ENCODE assay signal across 1 cellular context in the genomic region with DNA sequence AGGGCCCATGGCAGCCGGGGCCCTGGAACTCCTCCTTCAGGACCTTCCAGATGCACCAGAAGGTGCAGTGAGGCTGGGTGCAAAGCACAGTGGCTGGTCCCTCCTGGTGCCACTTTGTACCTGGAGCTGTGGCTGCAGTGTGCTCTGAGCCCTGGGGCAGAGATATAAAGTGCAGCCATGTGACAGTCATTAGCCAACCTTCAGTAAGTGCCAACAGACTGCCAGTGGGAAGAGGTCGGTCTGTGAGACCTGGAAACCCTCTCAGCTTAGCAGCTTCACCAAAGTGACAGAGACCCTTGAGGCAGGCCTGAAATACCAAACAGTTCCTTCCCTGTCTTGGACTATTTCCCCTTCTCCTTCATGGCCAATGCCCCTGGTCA.
TF ChIP-seq lines count a peak whose summit lies in the region.

No MANE protein-coding gene starts in this region.

TF ChIP-seq in H1, 55 proteins besides CTCF, POLR2A, EP300 and RAD21:
- TF ChIP-seq NANOG (IDR thresholded peaks at IDR 0.05; ENCODE audit: insufficient read depth, low read depth, low read length, poor library complexity, severe bottlenecking) (no peak), ASH2L (IDR thresholded peaks at IDR 0.05; ENCODE audit: low read length) (no peak), CBX5 (IDR thresholded peaks at IDR 0.05; ENCODE audit: low read depth, low read length) (no peak), BACH1 (IDR thresholded peaks at IDR 0.05; ENCODE audit: low read length) (no peak), GTF2F1 (IDR thresholded peaks at IDR 0.05; ENCODE audit: borderline replicate concordance, low read depth, low read length) (no peak)
- TF ChIP-seq, protein P1, sequence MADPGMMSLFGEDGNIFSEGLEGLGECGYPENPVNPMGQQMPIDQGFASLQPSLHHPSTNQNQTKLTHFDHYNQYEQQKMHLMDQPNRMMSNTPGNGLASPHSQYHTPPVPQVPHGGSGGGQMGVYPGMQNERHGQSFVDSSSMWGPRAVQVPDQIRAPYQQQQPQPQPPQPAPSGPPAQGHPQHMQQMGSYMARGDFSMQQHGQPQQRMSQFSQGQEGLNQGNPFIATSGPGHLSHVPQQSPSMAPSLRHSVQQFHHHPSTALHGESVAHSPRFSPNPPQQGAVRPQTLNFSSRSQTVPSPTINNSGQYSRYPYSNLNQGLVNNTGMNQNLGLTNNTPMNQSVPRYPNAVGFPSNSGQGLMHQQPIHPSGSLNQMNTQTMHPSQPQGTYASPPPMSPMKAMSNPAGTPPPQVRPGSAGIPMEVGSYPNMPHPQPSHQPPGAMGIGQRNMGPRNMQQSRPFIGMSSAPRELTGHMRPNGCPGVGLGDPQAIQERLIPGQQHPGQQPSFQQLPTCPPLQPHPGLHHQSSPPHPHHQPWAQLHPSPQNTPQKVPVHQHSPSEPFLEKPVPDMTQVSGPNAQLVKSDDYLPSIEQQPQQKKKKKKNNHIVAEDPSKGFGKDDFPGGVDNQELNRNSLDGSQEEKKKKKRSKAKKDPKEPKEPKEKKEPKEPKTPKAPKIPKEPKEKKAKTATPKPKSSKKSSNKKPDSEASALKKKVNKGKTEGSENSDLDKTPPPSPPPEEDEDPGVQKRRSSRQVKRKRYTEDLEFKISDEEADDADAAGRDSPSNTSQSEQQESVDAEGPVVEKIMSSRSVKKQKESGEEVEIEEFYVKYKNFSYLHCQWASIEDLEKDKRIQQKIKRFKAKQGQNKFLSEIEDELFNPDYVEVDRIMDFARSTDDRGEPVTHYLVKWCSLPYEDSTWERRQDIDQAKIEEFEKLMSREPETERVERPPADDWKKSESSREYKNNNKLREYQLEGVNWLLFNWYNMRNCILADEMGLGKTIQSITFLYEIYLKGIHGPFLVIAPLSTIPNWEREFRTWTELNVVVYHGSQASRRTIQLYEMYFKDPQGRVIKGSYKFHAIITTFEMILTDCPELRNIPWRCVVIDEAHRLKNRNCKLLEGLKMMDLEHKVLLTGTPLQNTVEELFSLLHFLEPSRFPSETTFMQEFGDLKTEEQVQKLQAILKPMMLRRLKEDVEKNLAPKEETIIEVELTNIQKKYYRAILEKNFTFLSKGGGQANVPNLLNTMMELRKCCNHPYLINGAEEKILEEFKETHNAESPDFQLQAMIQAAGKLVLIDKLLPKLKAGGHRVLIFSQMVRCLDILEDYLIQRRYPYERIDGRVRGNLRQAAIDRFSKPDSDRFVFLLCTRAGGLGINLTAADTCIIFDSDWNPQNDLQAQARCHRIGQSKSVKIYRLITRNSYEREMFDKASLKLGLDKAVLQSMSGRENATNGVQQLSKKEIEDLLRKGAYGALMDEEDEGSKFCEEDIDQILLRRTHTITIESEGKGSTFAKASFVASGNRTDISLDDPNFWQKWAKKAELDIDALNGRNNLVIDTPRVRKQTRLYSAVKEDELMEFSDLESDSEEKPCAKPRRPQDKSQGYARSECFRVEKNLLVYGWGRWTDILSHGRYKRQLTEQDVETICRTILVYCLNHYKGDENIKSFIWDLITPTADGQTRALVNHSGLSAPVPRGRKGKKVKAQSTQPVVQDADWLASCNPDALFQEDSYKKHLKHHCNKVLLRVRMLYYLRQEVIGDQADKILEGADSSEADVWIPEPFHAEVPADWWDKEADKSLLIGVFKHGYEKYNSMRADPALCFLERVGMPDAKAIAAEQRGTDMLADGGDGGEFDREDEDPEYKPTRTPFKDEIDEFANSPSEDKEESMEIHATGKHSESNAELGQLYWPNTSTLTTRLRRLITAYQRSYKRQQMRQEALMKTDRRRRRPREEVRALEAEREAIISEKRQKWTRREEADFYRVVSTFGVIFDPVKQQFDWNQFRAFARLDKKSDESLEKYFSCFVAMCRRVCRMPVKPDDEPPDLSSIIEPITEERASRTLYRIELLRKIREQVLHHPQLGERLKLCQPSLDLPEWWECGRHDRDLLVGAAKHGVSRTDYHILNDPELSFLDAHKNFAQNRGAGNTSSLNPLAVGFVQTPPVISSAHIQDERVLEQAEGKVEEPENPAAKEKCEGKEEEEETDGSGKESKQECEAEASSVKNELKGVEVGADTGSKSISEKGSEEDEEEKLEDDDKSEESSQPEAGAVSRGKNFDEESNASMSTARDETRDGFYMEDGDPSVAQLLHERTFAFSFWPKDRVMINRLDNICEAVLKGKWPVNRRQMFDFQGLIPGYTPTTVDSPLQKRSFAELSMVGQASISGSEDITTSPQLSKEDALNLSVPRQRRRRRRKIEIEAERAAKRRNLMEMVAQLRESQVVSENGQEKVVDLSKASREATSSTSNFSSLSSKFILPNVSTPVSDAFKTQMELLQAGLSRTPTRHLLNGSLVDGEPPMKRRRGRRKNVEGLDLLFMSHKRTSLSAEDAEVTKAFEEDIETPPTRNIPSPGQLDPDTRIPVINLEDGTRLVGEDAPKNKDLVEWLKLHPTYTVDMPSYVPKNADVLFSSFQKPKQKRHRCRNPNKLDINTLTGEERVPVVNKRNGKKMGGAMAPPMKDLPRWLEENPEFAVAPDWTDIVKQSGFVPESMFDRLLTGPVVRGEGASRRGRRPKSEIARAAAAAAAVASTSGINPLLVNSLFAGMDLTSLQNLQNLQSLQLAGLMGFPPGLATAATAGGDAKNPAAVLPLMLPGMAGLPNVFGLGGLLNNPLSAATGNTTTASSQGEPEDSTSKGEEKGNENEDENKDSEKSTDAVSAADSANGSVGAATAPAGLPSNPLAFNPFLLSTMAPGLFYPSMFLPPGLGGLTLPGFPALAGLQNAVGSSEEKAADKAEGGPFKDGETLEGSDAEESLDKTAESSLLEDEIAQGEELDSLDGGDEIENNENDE (IDR thresholded peaks at IDR 0.05; ENCODE audit: insufficient replicate concordance, low read length), result no peak
